Comparison of ENCODE assay signal across 21 cellular contexts in genomic region chrX:15319075-15319474, GRCh38. TPM values are rescaled to one million over a fixed set of nuclear protein-coding genes. Genes with fewer than 3 reads are reported as not detected.
"Had no signal": no experiment of that assay in that cellular context is flagged by ENCODE, and none has a peak within 500 bp of the region (broad histone marks: within the 10 kb centered on the region; RNA-seq: fewer than 3 reads in every experiment).

No MANE protein-coding gene starts in this region.

- H3K27ac ChIP-seq: esophagus muscularis mucosa, gastroesophageal sphincter, left lung, neutrophil, parathyroid adenoma, right lobe of liver, skin epidermis, stomach, thoracic aorta had no signal

- H3K9me3 ChIP-seq: esophagus muscularis mucosa, gastroesophageal sphincter, heart left ventricle, left lung, neutrophil, right lobe of liver, stomach, thoracic aorta had no signal

- DNase-seq: activated CD4-positive, alpha-beta memory T cell treated with anti-CD3 and anti-CD28 coated beads, Interleukin-2, amount 10 ng/mL, durations not matched to agents 7 days and 5 days; activated CD4-positive, alpha-beta T cell treated with anti-CD3 and anti-CD28 coated beads, Interleukin-2, amount 10 ng/mL, durations not matched to agents 24 days and 14 days; activated effector memory CD4-positive, alpha-beta T cell treated with anti-CD3 and anti-CD28 coated beads, Interleukin-2, amount 50 U/mL, for 16 hours; activated naive CD4-positive, alpha-beta T cell treated with anti-CD3 and anti-CD28 coated beads, Interleukin-2, amount 10 ng/mL, durations not matched to agents 7 days and 5 days; effector memory CD8-positive, alpha-beta T cell; heart left ventricle; left lung; right lobe of liver; stimulated activated CD4-positive, alpha-beta T cell treated with anti-CD3 and anti-CD28 coated beads, Interleukin-1b, Interleukin-23, amount 100 ng/mL, for 48 hours; stomach had no signal

- H3K4me1 ChIP-seq: esophagus muscularis mucosa, gastroesophageal sphincter, left lung, parathyroid adenoma, right lobe of liver, stomach had no signal

- H3K36me3 ChIP-seq: left lung, neutrophil, thoracic aorta had no signal

- H3K4me3 ChIP-seq: esophagus muscularis mucosa, gastroesophageal sphincter, heart left ventricle, left lung, lung, right lobe of liver, skin epidermis, stomach, thoracic aorta had no signal

- ATAC-seq: effector memory CD8-positive, alpha-beta T cell; gastroesophageal sphincter; heart left ventricle; left lung; natural killer cell treated with Interleukin-12 subunit alpha and Interleukin-12 subunit beta and Interleukin-15 and Interleukin-18, amount 100 ng/mL, for 72 hours; right lobe of liver; SK-N-SH treated with all-trans-retinoic acid at 6 μM for 48 hours had no signal

- H3K27me3 ChIP-seq: esophagus muscularis mucosa, gastroesophageal sphincter, heart left ventricle, left lung, neutrophil, right lobe of liver, stomach had no signal

RNA-seq across cellular contexts. Expression of gene ASB11, which starts 3.6 kb away (rescaled TPM):
- total RNA-seq: activated CD4-positive, alpha-beta memory T cell treated with anti-CD3 and anti-CD28 coated beads, Interleukin-2, amount 10 ng/mL, durations not matched to agents 7 days and 5 days; activated CD4-positive, alpha-beta T cell treated with anti-CD3 and anti-CD28 coated beads, Interleukin-2, amount 10 ng/mL, durations not matched to agents 24 days and 14 days; dermis microvascular lymphatic vessel endothelial cell; esophagus muscularis mucosa; natural killer cell treated with Interleukin-12 subunit alpha and Interleukin-12 subunit beta and Interleukin-15 and Interleukin-18, amount 100 ng/mL, for 72 hours; right lobe of liver; T-helper 2 cell treated with Interferon-gamma antibody and Interleukin-4, amounts not matched to agents 100 ng/mL and 5 ng/mL, for 36 hours; thoracic aorta had no signal

RNA-seq across cellular contexts. Expression of gene ASB9, which starts 49.2 kb away (rescaled TPM):
- total RNA-seq: natural killer cell treated with Interleukin-12 subunit alpha and Interleukin-12 subunit beta and Interleukin-15 and Interleukin-18, amount 100 ng/mL, for 72 hours had no signal
